8 cellular contexts compared by ENCODE assay signal in genomic region chr4:87521757-87522374, GRCh38. TPM values are rescaled to one million over a fixed set of nuclear protein-coding genes. Genes with fewer than 3 reads are reported as not detected.
DNase-seq lines count a peak whose midpoint lies in the region; ATAC-seq lines count a peak whose summit lies in the region.

No MANE protein-coding gene starts in this region.

- peak; percentile 49 for DNase-seq in EH (ENCODE audit: low read depth)
- peak; percentile 15 for DNase-seq in mesenchymal stem cell
- DNase-seq in SK-N-DZ (ENCODE audit: low spot score) = no peak
- DNase-seq in stimulated activated naive CD8-positive, alpha-beta T cell treated with anti-CD3 and anti-CD28 coated beads, Interleukin-15, amount 100 ng/mL, for 72 hours = no peak
- no peak for DNase-seq in NCI-H345 (lab: John Stamatoyannopoulos, UW)

- no peak overlapping the region for H2BK5ac ChIP-seq in mesenchymal stem cell (ENCODE audit: low read depth, low read length, poor library complexity, severe bottlenecking)

- no peaks in the 10 kb centered on the region for H3K27me3 ChIP-seq in mesenchymal stem cell (ENCODE audit: control insufficient read depth in 1 of 2, insufficient read depth in 1 of 2, low read length in 2 of 2)

- no peaks in the 10 kb centered on the region for H3K9me3 ChIP-seq in mesenchymal stem cell (ENCODE audit: control insufficient read depth, low read length)

- no peak overlapping the region for H3K4me3 ChIP-seq in mesenchymal stem cell (ENCODE audit: insufficient read depth in 1 of 2, low read depth in 1 of 2, low read length in 2 of 2)

- H3K27ac Mint-ChIP-seq in stimulated activated naive CD8-positive, alpha-beta T cell treated with anti-CD3 and anti-CD28 coated beads, Interleukin-15, amount 100 ng/mL, for 72 hours = no peak overlapping the region

- no peaks in the 10 kb centered on the region for H3K27me3 Mint-ChIP-seq in stimulated activated naive CD8-positive, alpha-beta T cell treated with anti-CD3 and anti-CD28 coated beads, Interleukin-15, amount 100 ng/mL, for 72 hours

- no peaks in the 10 kb centered on the region for H3K4me1 ChIP-seq in mesenchymal stem cell (ENCODE audit: control insufficient read depth, insufficient read depth, low read depth, low read length)

- H3K36me3 ChIP-seq in mesenchymal stem cell (ENCODE audit: control insufficient read depth in 1 of 2, insufficient read depth in 2 of 2, low read depth in 1 of 2, low read length in 2 of 2) = no peaks in the 10 kb centered on the region

- peaks cover 7 to 16% of the 10 kb centered on the region in 2 donors for H3K9me3 Mint-ChIP-seq in stimulated activated naive CD8-positive, alpha-beta T cell treated with anti-CD3 and anti-CD28 coated beads, Interleukin-15, amount 100 ng/mL, for 72 hours

- H3K4ac ChIP-seq in mesenchymal stem cell (ENCODE audit: low read depth in 1 of 2, low read length in 2 of 2) = no peak overlapping the region

- H2BK15ac ChIP-seq in mesenchymal stem cell (ENCODE audit: low read depth, poor library complexity, severe bottlenecking) = no peak overlapping the region

- H3K4me2 ChIP-seq in mesenchymal stem cell (ENCODE audit: low read length, poor library complexity, severe bottlenecking) = no peak overlapping the region

- no peak overlapping the region for H3K14ac ChIP-seq in mesenchymal stem cell (ENCODE audit: low read length in 2 of 2)

- H3K4me3 Mint-ChIP-seq in stimulated activated naive CD8-positive, alpha-beta T cell treated with anti-CD3 and anti-CD28 coated beads, Interleukin-15, amount 100 ng/mL, for 72 hours = no peak overlapping the region

- no peaks in the 10 kb centered on the region for H3K79me1 ChIP-seq in mesenchymal stem cell (replicated peaks; ENCODE audit: low read length, poor library complexity, severe bottlenecking)

- no peak overlapping the region for H2BK120ac ChIP-seq in mesenchymal stem cell (ENCODE audit: low read depth, low read length)

- H3K23ac ChIP-seq in mesenchymal stem cell (ENCODE audit: low read length in 2 of 2) = no peak overlapping the region

- H2AFZ ChIP-seq in mesenchymal stem cell (ENCODE audit: low read depth, low read length) = no peak overlapping the region

- H4K91ac ChIP-seq in mesenchymal stem cell (ENCODE audit: low read length) = no peak overlapping the region

- H3K27ac ChIP-seq in angular gyrus (ENCODE audit: low read depth, low read length) (peak overlapping the region; percentile 89), mesenchymal stem cell (ENCODE audit: low read length, poor library complexity, severe bottlenecking) (no peak overlapping the region)

- no peak overlapping the region for H2BK12ac ChIP-seq in mesenchymal stem cell (ENCODE audit: low read length in 2 of 2)

- H3K4me1 Mint-ChIP-seq in stimulated activated naive CD8-positive, alpha-beta T cell treated with anti-CD3 and anti-CD28 coated beads, Interleukin-15, amount 100 ng/mL, for 72 hours = no peaks in the 10 kb centered on the region

- H3K9ac ChIP-seq in mesenchymal stem cell (ENCODE audit: low read length) = no peak overlapping the region

- WGBS in mesenchymal stem cell = 24% methylated on average over 2 of the region's 3 CpGs

- H4K8ac ChIP-seq in mesenchymal stem cell (ENCODE audit: low read length) = no peak overlapping the region

- H2AK5ac ChIP-seq in mesenchymal stem cell (ENCODE audit: low read length, severe bottlenecking) = no peak overlapping the region

- H3K18ac ChIP-seq in mesenchymal stem cell (ENCODE audit: low read depth in 1 of 2, low read length in 2 of 2) = no peak overlapping the region

- ATAC-seq in HG03460 (IDR thresholded peaks at IDR 0.05; ENCODE audit: unreplicated experiment) (peak; percentile 65), GM19467 (IDR thresholded peaks at IDR 0.05; ENCODE audit: unreplicated experiment) (no peak)
- ATAC-seq in stimulated activated naive CD8-positive, alpha-beta T cell treated with anti-CD3 and anti-CD28 coated beads, Interleukin-15, amount 100 ng/mL, for 72 hours = no peak

RNA-seq across cellular contexts. Expression of gene SPARCL1, which starts 7.3 kb away (rescaled TPM):
- polyA plus RNA-seq in mesenchymal stem cell (2013, experiment 1 of 2) = 0.03 TPM
- polyA plus RNA-seq in mesenchymal stem cell (2013, experiment 2 of 2) = 0.04 TPM
- not detected in 2 replicates for polyA plus RNA-seq in SK-N-DZ (2014; cell fraction: cytosol; rRNA removed)
- polyA plus RNA-seq in SK-N-DZ (2014; cell fraction: nucleus; rRNA removed) = not detected in 2 replicates

Comparison
In these comparisons a context has a peak if more than half of its experiments do, and no peak if none do; other contexts are left out.
1. DNase-seq: peak in EH (single experiment) and mesenchymal stem cell (single experiment); none in SK-N-DZ (single experiment), stimulated activated naive CD8-positive, alpha-beta T cell treated with anti-CD3 and anti-CD28 coated beads, Interleukin-15, amount 100 ng/mL, for 72 hours (0 of 2) and NCI-H345 (single experiment).